ENCODE assay signal across 8 cellular contexts in genomic region chr16:17224859-17225258, GRCh38.
DNase-seq lines count a peak whose midpoint lies in the region; ATAC-seq and TF ChIP-seq lines count a peak whose summit lies in the region.

No MANE protein-coding gene starts in this region.

- POLR2A ChIA-PET in SK-N-SH (lab: Yijun Ruan, JAX) = no interaction called here

- H3K9ac ChIP-seq in SK-N-SH (no peak overlapping the region), stomach smooth muscle (ENCODE audit: low read length in 2 of 2) (peak overlapping the region in 1 of 2 donors; percentile 45)

- no peaks in the 10 kb centered on the region for H3K27me3 Mint-ChIP-seq in T-helper 17 cell

- intact Hi-C loops in left ventricle myocardium inferior (cut with micrococcal nuclease) = no loop called here

- H3K27ac ChIP-seq in SK-N-SH (ENCODE audit: low read depth in 2 of 2, low read length in 1 of 2) (peak overlapping the region in 1 of 2 experiments; percentile 48; a peak in 1 of 4 replicates), left ventricle myocardium inferior (replicated peaks) (peak overlapping the region; percentile 44), stomach smooth muscle (ENCODE audit: low read length) (peak overlapping the region; percentile 85)

- peak overlapping the region; percentile 5 for H3K27ac Mint-ChIP-seq in T-helper 17 cell

- DNase-seq in SK-N-SH (no peak), T-helper 17 cell (no peak), left ventricle myocardium inferior (peak; percentile 30), putamen (ENCODE audit: low spot score) (no peak), T1000 (lab: John Stamatoyannopoulos, UW) (no peak)

- H3K4me1 Mint-ChIP-seq in T-helper 17 cell = peaks cover 12% of the 10 kb centered on the region

- ATAC-seq in SK-N-SH treated with all-trans-retinoic acid at 6 μM for 48 hours (no peak; the same call in 2 of the 3 replicates), T-helper 17 cell (peak; percentile 36), GM19397 (IDR thresholded peaks at IDR 0.05; ENCODE audit: unreplicated experiment) (no peak)

- H3K79me2 ChIP-seq in SK-N-SH (ENCODE audit: insufficient read depth) = peaks cover 100% of the 10 kb centered on the region

- H3K4me2 ChIP-seq in SK-N-SH = no peak overlapping the region

- peaks cover 0 to 30% of the 10 kb centered on the region in 2 experiments for H3K36me3 ChIP-seq in SK-N-SH (replicated peaks in 1 of 2; ENCODE audit: control insufficient read depth in 1 of 2, insufficient read depth in 2 of 2, low read length in 1 of 2)
- H3K36me3 ChIP-seq in left ventricle myocardium inferior = no peaks in the 10 kb centered on the region
- no peaks in the 10 kb centered on the region for H3K36me3 ChIP-seq in stomach smooth muscle (ENCODE audit: control insufficient read depth in 2 of 2, insufficient read depth in 2 of 2, low read length in 2 of 2)

- peaks cover 0 to 28% of the 10 kb centered on the region in 2 experiments; a peak in 2 of 4 replicates for H3K4me1 ChIP-seq in SK-N-SH (ENCODE audit: control insufficient read depth in 1 of 2, insufficient read depth in 2 of 2, low read depth in 1 of 2, low read length in 1 of 2)
- H3K4me1 ChIP-seq in left ventricle myocardium inferior = peaks cover 32% of the 10 kb centered on the region
- peaks cover 20% of the 10 kb centered on the region for H3K4me1 ChIP-seq in stomach smooth muscle (ENCODE audit: control insufficient read depth, insufficient read depth, low read length)

- H4K20me1 ChIP-seq in SK-N-SH (ENCODE audit: insufficient read depth) = peaks cover 100% of the 10 kb centered on the region

- no peak for TF ChIP-seq EP300 in SK-N-SH (IDR thresholded peaks at IDR 0.05; ENCODE audit: borderline replicate concordance in 1 of 2, low read depth in 1 of 2, low read length in 1 of 2)

- H3K9me3 ChIP-seq in SK-N-SH (no peaks in the 10 kb centered on the region), T-helper 17 cell (ENCODE audit: control insufficient read depth, low read length, poor library complexity, severe bottlenecking) (no peaks in the 10 kb centered on the region), left ventricle myocardium inferior (replicated peaks) (no peaks in the 10 kb centered on the region), stomach smooth muscle (ENCODE audit: control insufficient read depth in 2 of 2, low read length in 2 of 2) (no peaks in the 10 kb centered on the region)

- no peak for TF ChIP-seq CTCF in SK-N-SH (IDR thresholded peaks at IDR 0.05)
- no peak for TF ChIP-seq CTCF in left ventricle myocardium inferior (IDR thresholded peaks at IDR 0.05; ENCODE audit: borderline replicate concordance)

- H3K4me3 ChIP-seq in SK-N-SH (ENCODE audit: low read depth in 2 of 2, low read length in 1 of 2) (no peak overlapping the region), left ventricle myocardium inferior (no peak overlapping the region), stomach smooth muscle (ENCODE audit: low read length in 2 of 2) (no peak overlapping the region)

- H3K27me3 ChIP-seq in SK-N-SH (ENCODE audit: insufficient read depth) (no peaks in the 10 kb centered on the region), left ventricle myocardium inferior (ENCODE audit: low read depth) (no peaks in the 10 kb centered on the region), stomach smooth muscle (ENCODE audit: control insufficient read depth in 1 of 2, insufficient read depth in 2 of 2, low read length in 2 of 2) (no peaks in the 10 kb centered on the region)

- H3K4me3 Mint-ChIP-seq in T-helper 17 cell = no peak overlapping the region

- TF ChIP-seq RAD21 in SK-N-SH (IDR thresholded peaks at IDR 0.05; ENCODE audit: low read length) = no peak

- no peaks in the 10 kb centered on the region for H3K9me2 ChIP-seq in SK-N-SH

- CTCF ChIA-PET in SK-N-SH (lab: Yijun Ruan, JAX) = no interaction called here

- H3K36me3 Mint-ChIP-seq in T-helper 17 cell (ENCODE audit: low read depth) = peaks cover 2% of the 10 kb centered on the region

- 70% methylated on average over 4 of the region's 4 CpGs for WGBS in SK-N-SH (ENCODE audit: low lambda C conversion rate)

- peaks cover 11% of the 10 kb centered on the region for H3F3A ChIP-seq in SK-N-SH (replicated peaks; ENCODE audit: insufficient read depth)

- no peak overlapping the region for H2AFZ ChIP-seq in SK-N-SH (ENCODE audit: low read depth)

TF ChIP-seq in SK-N-SH treated with all-trans-retinoic acid at 6 μM for 48 hours, 23 proteins besides CTCF, POLR2A, EP300 and RAD21:
- TF ChIP-seq ZFP30 (CRISPR knock-in tag; IDR thresholded peaks at IDR 0.05) (no peak), SNAI2 (CRISPR knock-in tag; IDR thresholded peaks at IDR 0.05) (peak; percentile 24; the same call in 1 of the 2 replicates)

TF ChIP-seq in SK-N-SH, 30 proteins besides CTCF, POLR2A, EP300 and RAD21:
- TF ChIP-seq CHD2 (IDR thresholded peaks at IDR 0.05; ENCODE audit: low read length, partially characterized antibody) = no peak
- TF ChIP-seq RFX5 (IDR thresholded peaks at IDR 0.05; ENCODE audit: low read length) = no peak
- TF ChIP-seq JUND (IDR thresholded peaks at IDR 0.05) = no peak
- no peak for TF ChIP-seq TEAD4 (IDR thresholded peaks at IDR 0.05; ENCODE audit: borderline replicate concordance, insufficient read depth)
- no peak for TF ChIP-seq GATA2 (CRISPR knock-in tag; IDR thresholded peaks at IDR 0.05)
- TF ChIP-seq RXRA (IDR thresholded peaks at IDR 0.05; ENCODE audit: borderline replicate concordance, low read depth) = no peak
- TF ChIP-seq NFIC (IDR thresholded peaks at IDR 0.05; ENCODE audit: borderline replicate concordance) = no peak
- no peak for TF ChIP-seq NRF1 (IDR thresholded peaks at IDR 0.05; ENCODE audit: low read depth, low read length)
- no peak for TF ChIP-seq YY1 (IDR thresholded peaks at IDR 0.05; ENCODE audit: low read depth)
- TF ChIP-seq IRF3 (IDR thresholded peaks at IDR 0.05; ENCODE audit: low read depth, low read length) = no peak
- no peak for TF ChIP-seq USF2 (IDR thresholded peaks at IDR 0.05; ENCODE audit: borderline replicate concordance, low read depth, low read length)
- TF ChIP-seq SIN3A (IDR thresholded peaks at IDR 0.05; ENCODE audit: borderline replicate concordance, low read depth, low read length) = no peak
- TF ChIP-seq USF1 (IDR thresholded peaks at IDR 0.05; ENCODE audit: borderline replicate concordance, low read depth) = no peak
- no peak for TF ChIP-seq ZBTB33 (IDR thresholded peaks at IDR 0.05; ENCODE audit: borderline replicate concordance, low read depth)
